1 cellular context compared by ENCODE assay signal in the genomic region with DNA sequence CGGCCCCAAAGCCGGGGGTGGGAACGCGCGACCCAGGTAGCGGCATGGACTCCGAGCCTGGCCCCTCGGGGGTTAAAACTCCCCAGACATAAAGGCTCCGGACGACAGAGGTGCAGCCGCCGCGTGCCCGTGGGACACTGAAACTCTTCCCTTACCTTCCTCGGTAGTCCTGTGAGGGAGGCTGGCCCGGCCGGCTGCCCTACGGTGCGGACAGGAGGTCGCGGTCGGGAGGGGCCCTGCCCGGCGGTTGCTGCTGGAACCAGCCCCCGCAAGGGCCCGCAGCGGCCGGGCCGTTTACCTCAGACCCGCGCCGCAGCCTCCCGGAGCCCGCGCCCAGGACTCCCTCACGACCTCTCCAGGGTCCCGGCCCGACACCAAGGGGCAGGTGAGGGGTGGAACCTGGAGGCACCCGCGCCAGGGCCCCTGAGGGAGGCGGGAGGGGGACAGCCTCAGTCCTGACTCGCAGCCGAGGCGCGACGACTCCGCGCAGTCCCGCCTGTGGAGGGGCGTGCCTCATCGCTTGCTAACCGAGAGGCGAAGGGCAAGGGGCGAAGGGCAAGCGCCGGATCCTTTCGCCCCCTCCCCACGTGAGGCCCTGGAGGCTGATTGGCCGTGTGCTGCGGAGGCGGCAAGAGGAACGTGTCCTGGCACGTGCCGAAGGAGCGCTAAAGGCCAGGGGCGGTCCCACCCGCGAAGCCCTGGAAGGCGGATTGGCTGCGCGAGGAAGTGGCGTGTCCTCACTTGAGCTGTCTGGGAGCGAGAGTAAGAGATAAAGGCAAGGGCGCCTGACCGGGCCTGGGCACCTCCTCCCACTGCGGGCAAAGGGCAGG.
TF ChIP-seq lines count a peak whose summit lies in the region.

TSS of gene UPB1 (plus strand) at position 798 of the 830 bp plus-strand sequence. CDS start 72 bp downstream, outside the sequence.

TF ChIP-seq in WTC11, 78 proteins besides CTCF, POLR2A, EP300 and RAD21 (continued from another document):
- TF ChIP-seq NFE2L1 (CRISPR knock-in tag; IDR thresholded peaks at IDR 0.05): peak; percentile 100
- TF ChIP-seq, protein P1, sequence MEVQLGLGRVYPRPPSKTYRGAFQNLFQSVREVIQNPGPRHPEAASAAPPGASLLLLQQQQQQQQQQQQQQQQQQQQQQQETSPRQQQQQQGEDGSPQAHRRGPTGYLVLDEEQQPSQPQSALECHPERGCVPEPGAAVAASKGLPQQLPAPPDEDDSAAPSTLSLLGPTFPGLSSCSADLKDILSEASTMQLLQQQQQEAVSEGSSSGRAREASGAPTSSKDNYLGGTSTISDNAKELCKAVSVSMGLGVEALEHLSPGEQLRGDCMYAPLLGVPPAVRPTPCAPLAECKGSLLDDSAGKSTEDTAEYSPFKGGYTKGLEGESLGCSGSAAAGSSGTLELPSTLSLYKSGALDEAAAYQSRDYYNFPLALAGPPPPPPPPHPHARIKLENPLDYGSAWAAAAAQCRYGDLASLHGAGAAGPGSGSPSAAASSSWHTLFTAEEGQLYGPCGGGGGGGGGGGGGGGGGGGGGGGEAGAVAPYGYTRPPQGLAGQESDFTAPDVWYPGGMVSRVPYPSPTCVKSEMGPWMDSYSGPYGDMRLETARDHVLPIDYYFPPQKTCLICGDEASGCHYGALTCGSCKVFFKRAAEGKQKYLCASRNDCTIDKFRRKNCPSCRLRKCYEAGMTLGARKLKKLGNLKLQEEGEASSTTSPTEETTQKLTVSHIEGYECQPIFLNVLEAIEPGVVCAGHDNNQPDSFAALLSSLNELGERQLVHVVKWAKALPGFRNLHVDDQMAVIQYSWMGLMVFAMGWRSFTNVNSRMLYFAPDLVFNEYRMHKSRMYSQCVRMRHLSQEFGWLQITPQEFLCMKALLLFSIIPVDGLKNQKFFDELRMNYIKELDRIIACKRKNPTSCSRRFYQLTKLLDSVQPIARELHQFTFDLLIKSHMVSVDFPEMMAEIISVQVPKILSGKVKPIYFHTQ (CRISPR knock-in tag; IDR thresholded peaks at IDR 0.05): no peak
- TF ChIP-seq RELA (CRISPR knock-in tag; IDR thresholded peaks at IDR 0.05; ENCODE audit: borderline replicate concordance): peak; percentile 99
- peak; percentile 99 for TF ChIP-seq ZNF232 (CRISPR knock-in tag; IDR thresholded peaks at IDR 0.05)
- peak; percentile 99 for TF ChIP-seq TP53 (CRISPR knock-in tag; IDR thresholded peaks at IDR 0.05)
- TF ChIP-seq ZNF512 (CRISPR knock-in tag; IDR thresholded peaks at IDR 0.05; ENCODE audit: borderline replicate concordance): peak; percentile 91; the same call in 1 of the 2 replicates
- peak; percentile 93 for TF ChIP-seq ZNF121 (CRISPR knock-in tag; IDR thresholded peaks at IDR 0.05)
- TF ChIP-seq, protein P2, sequence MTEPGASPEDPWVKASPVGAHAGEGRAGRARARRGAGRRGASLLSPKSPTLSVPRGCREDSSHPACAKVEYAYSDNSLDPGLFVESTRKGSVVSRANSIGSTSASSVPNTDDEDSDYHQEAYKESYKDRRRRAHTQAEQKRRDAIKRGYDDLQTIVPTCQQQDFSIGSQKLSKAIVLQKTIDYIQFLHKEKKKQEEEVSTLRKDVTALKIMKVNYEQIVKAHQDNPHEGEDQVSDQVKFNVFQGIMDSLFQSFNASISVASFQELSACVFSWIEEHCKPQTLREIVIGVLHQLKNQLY (CRISPR knock-in tag; IDR thresholded peaks at IDR 0.05): peak; percentile 96
- peak; percentile 97 for TF ChIP-seq TEAD4 (CRISPR knock-in tag; IDR thresholded peaks at IDR 0.05)
- peak; percentile 95 for TF ChIP-seq HMGXB4 (CRISPR knock-in tag; IDR thresholded peaks at IDR 0.05)
- TF ChIP-seq PRRX2 (CRISPR knock-in tag; IDR thresholded peaks at IDR 0.05): no peak
- TF ChIP-seq ZNF317 (CRISPR knock-in tag; IDR thresholded peaks at IDR 0.05; ENCODE audit: borderline replicate concordance, low read depth): peak; percentile 89
